ENCODE assay signal across 11 cellular contexts in genomic region chr17:55433029-55433628, GRCh38. TPM values are rescaled to one million over a fixed set of nuclear protein-coding genes. Genes with fewer than 3 reads are reported as not detected.
DNase-seq lines count a peak whose midpoint lies in the region; ATAC-seq and TF ChIP-seq lines count a peak whose summit lies in the region.
"Had no signal": no experiment of that assay in that cellular context is flagged by ENCODE, and none has a peak within 500 bp of the region (broad histone marks: within the 10 kb centered on the region; RNA-seq: fewer than 3 reads in every experiment).

No MANE protein-coding gene starts in this region.

- peaks cover 1% of the 10 kb centered on the region for H3K27me3 Mint-ChIP-seq in endodermal cell (ENCODE audit: insufficient read depth)
- H3K27me3 Mint-ChIP-seq in neural progenitor cell (ENCODE audit: insufficient read depth, low read depth) = peaks cover 2% of the 10 kb centered on the region
- peaks cover 0 to 12% of the 10 kb centered on the region in 2 donors for H3K27me3 Mint-ChIP-seq in stimulated activated naive B cell treated with anti-CD40 and anti-IgM and Interleukin-4, amounts not matched to agents 10 μg/mL and 1 μg/mL and 100 μg/mL, for 72 hours
- H3K27me3 Mint-ChIP-seq: activated naive CD8-positive, alpha-beta T cell had no signal

- H3K9me3 Mint-ChIP-seq in endodermal cell (peaks cover 2% of the 10 kb centered on the region), neural progenitor cell (peaks cover 2% of the 10 kb centered on the region)
- H3K9me3 Mint-ChIP-seq in stimulated activated naive B cell treated with anti-CD40 and anti-IgM and Interleukin-4, amounts not matched to agents 10 μg/mL and 1 μg/mL and 100 μg/mL, for 72 hours = no peaks in the 10 kb centered on the region

- H4K20me1 ChIP-seq in neural progenitor cell (ENCODE audit: low read depth) = no peaks in the 10 kb centered on the region

- peak; percentile 81 for DNase-seq in Caki2 (ENCODE audit: low read depth)
- peak; percentile 27 for DNase-seq in NCI-H2196 treated with DMSO at 0.1 percent for 48 hours (lab: John Stamatoyannopoulos, UW; ENCODE audit: unreplicated experiment)
- no peak for DNase-seq in endodermal cell
- no peak for DNase-seq in neural progenitor cell (ENCODE audit: low spot score)
- no peak for DNase-seq in activated CD8-positive, alpha-beta memory T cell treated with anti-CD3 and anti-CD28 coated beads for 24 hours
- no peak for DNase-seq in ecto neural progenitor cell (ENCODE audit: low spot score)
- no peak for DNase-seq in stimulated activated naive B cell treated with anti-CD40 and anti-IgM and Interleukin-4, amounts not matched to agents 10 μg/mL and 1 μg/mL and 100 μg/mL, for 72 hours
- no peak for DNase-seq in SKM-1 treated with dmso at 0.1 percent for 144 hours (lab: John Stamatoyannopoulos, UW; ENCODE audit: unreplicated experiment)
- DNase-seq: CD4-positive, CD25-positive, alpha-beta regulatory T cell; kidney had no signal

- TF ChIP-seq CTCF in endodermal cell (conservative IDR thresholded peaks at IDR 0.05) (no peak), neural progenitor cell (IDR thresholded peaks at IDR 0.05) (no peak)

- no peaks in the 10 kb centered on the region for H3K27me3 ChIP-seq in endodermal cell (ENCODE audit: control insufficient read depth, insufficient read depth, low read length, poor library complexity, severe bottlenecking)
- no peaks in the 10 kb centered on the region for H3K27me3 ChIP-seq in neural progenitor cell

- peaks cover 3% of the 10 kb centered on the region for H3K4me1 ChIP-seq in endodermal cell (ENCODE audit: control insufficient read depth, insufficient read depth, low read length)
- peaks cover 15% of the 10 kb centered on the region for H3K4me1 ChIP-seq in neural progenitor cell

- 77 to 80% methylated on average over 6 to 7 of the region's 7 CpGs for WGBS in endodermal cell (ENCODE audit: insufficient coverage in 1 of 2, insufficient read length in 1 of 2), 2 experiments

- H3K36me3 ChIP-seq in endodermal cell (ENCODE audit: control insufficient read depth, insufficient read depth, low read length) (no peaks in the 10 kb centered on the region), neural progenitor cell (no peaks in the 10 kb centered on the region)

- no peaks in the 10 kb centered on the region for H3K36me3 Mint-ChIP-seq in endodermal cell (ENCODE audit: low read depth)
- H3K36me3 Mint-ChIP-seq in neural progenitor cell = no peaks in the 10 kb centered on the region
- H3K36me3 Mint-ChIP-seq in stimulated activated naive B cell treated with anti-CD40 and anti-IgM and Interleukin-4, amounts not matched to agents 10 μg/mL and 1 μg/mL and 100 μg/mL, for 72 hours = no peaks in the 10 kb centered on the region
- H3K36me3 Mint-ChIP-seq: activated naive CD8-positive, alpha-beta T cell; CD4-positive, CD25-positive, alpha-beta regulatory T cell had no signal

- in situ Hi-C loops in Caki2 (cut with HindIII; ENCODE audit: low pct_unique_long_range_greater_than_20kb, low sequenced_read_pairs) = no loop called here

- H3K4me3 Mint-ChIP-seq in endodermal cell (no peak overlapping the region), neural progenitor cell (no peak overlapping the region)
- H3K4me3 Mint-ChIP-seq in stimulated activated naive B cell treated with anti-CD40 and anti-IgM and Interleukin-4, amounts not matched to agents 10 μg/mL and 1 μg/mL and 100 μg/mL, for 72 hours = no peak overlapping the region
- H3K4me3 Mint-ChIP-seq: CD4-positive, CD25-positive, alpha-beta regulatory T cell had no signal

- H3K27ac ChIP-seq in endodermal cell (ENCODE audit: low read depth, low read length) = no peak overlapping the region
- H3K27ac ChIP-seq in neural progenitor cell = no peak overlapping the region

- H3K27ac Mint-ChIP-seq in endodermal cell (peak overlapping the region; percentile 70), neural progenitor cell (peak overlapping the region; percentile 22)
- H3K27ac Mint-ChIP-seq in stimulated activated naive B cell treated with anti-CD40 and anti-IgM and Interleukin-4, amounts not matched to agents 10 μg/mL and 1 μg/mL and 100 μg/mL, for 72 hours = no peak overlapping the region

- H3K4me3 ChIP-seq in endodermal cell (ENCODE audit: low read length) (no peak overlapping the region), neural progenitor cell (no peak overlapping the region)

- H3K4me2 ChIP-seq in neural progenitor cell = no peak overlapping the region

- H2AFZ ChIP-seq in neural progenitor cell (replicated peaks) = peak overlapping the region; percentile 1

- H3K4me1 Mint-ChIP-seq in endodermal cell (peaks cover 40% of the 10 kb centered on the region), neural progenitor cell (peaks cover 24% of the 10 kb centered on the region)
- peaks cover 44 to 69% of the 10 kb centered on the region in 2 donors for H3K4me1 Mint-ChIP-seq in stimulated activated naive B cell treated with anti-CD40 and anti-IgM and Interleukin-4, amounts not matched to agents 10 μg/mL and 1 μg/mL and 100 μg/mL, for 72 hours

- H3F3A ChIP-seq in neural progenitor cell (ENCODE audit: low read depth) = peaks cover 20% of the 10 kb centered on the region

- H3K9me3 ChIP-seq in endodermal cell (ENCODE audit: control insufficient read depth, low read length) = no peaks in the 10 kb centered on the region
- no peaks in the 10 kb centered on the region for H3K9me3 ChIP-seq in neural progenitor cell (ENCODE audit: low read depth)

- ATAC-seq in stimulated activated naive B cell treated with anti-CD40 and anti-IgM and Interleukin-4, amounts not matched to agents 10 μg/mL and 1 μg/mL and 100 μg/mL, for 72 hours (replicated peaks) = no peak

- no peaks in the 10 kb centered on the region for H3K79me2 ChIP-seq in neural progenitor cell (ENCODE audit: low read depth)

- H3K9ac ChIP-seq in endodermal cell (ENCODE audit: extremely low read depth, low read length, poor library complexity, severe bottlenecking) = no peak overlapping the region
- H3K9ac ChIP-seq in neural progenitor cell = no peak overlapping the region

RNA-seq across cellular contexts. Expression of gene MMD, which starts 11.5 kb away (rescaled TPM):
- 23.6 and 26.3 TPM in 2 replicates for total RNA-seq in Caki2 (2014; rRNA removed; shearing (Covaris generic); ENCODE audit: low replicate concordance)
- 10 to 100 TPM; 40.1 to 40.2 TPM for total RNA-seq in endodermal cell
- polyA plus RNA-seq in endodermal cell (2013, experiment 1 of 2) = 57.9 TPM
- 59.9 TPM for polyA plus RNA-seq in endodermal cell (2013, experiment 2 of 2)
- 73.7 and 122 TPM in 2 replicates for total RNA-seq in neural progenitor cell (ENCODE audit: low replicate concordance)

Comparison
In these comparisons a context has a peak if more than half of its experiments do, and no peak if none do; other contexts are left out.
1. DNase-seq: peak in Caki2 (single experiment) and NCI-H2196 treated with DMSO at 0.1 percent for 48 hours (single experiment); none in endodermal cell (single experiment), neural progenitor cell (single experiment), activated CD8-positive, alpha-beta memory T cell treated with anti-CD3 and anti-CD28 coated beads for 24 hours (single experiment), ecto neural progenitor cell (single experiment), stimulated activated naive B cell treated with anti-CD40 and anti-IgM and Interleukin-4, amounts not matched to agents 10 μg/mL and 1 μg/mL and 100 μg/mL, for 72 hours (single experiment) and SKM-1 treated with dmso at 0.1 percent for 144 hours (single experiment).